ENCODE assay signal across 2 cellular contexts in the genomic region with DNA sequence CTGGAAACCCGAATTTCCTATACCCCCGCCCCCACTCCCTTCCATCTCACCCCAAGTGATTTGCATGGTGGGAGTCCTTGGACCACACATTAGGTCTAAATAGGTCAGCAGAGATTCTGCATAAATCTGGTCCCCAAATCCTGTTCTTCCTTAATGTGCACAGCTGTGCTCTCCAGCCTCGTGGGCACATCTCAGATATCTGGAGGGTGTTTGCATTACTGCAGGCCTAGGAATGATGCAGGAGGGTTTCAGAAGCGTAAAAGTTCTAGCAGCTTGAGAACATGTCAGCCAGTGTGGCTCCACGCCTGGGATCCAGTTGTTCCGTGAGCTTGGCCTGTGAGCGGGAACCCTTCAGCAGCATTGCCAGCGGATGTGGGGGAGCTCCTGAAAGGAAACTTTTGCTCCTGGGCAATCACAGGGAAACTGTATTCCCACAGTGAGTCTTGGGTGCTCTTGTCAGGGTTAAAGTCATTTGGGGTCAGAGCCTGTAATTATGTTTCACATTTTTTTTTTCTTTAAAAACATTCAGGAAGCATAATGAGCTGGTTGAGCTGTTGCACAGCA.
A peak's percentile ranks its signal among the peaks of the same experiment; 100 is the strongest.
TF ChIP-seq lines count a peak whose summit lies in the region.

No MANE protein-coding gene starts in this region.

TF ChIP-seq in liver, 16 proteins besides CTCF, POLR2A, EP300 and RAD21 (continued from another document):
- TF ChIP-seq, protein P1, sequence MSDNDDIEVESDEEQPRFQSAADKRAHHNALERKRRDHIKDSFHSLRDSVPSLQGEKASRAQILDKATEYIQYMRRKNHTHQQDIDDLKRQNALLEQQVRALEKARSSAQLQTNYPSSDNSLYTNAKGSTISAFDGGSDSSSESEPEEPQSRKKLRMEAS (IDR thresholded peaks at IDR 0.05): no peak
- peak; percentile 58 for TF ChIP-seq NR2F2 (IDR thresholded peaks at IDR 0.05)

TF ChIP-seq in HepG2, 621 proteins besides CTCF, POLR2A, EP300 and RAD21:
- TF ChIP-seq, protein P2, sequence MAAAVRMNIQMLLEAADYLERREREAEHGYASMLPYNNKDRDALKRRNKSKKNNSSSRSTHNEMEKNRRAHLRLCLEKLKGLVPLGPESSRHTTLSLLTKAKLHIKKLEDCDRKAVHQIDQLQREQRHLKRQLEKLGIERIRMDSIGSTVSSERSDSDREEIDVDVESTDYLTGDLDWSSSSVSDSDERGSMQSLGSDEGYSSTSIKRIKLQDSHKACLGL (CRISPR knock-in tag; IDR thresholded peaks at IDR 0.05): no peak
- TF ChIP-seq ELF3 (CRISPR knock-in tag; IDR thresholded peaks at IDR 0.05) (no peak), ZBTB3 (CRISPR knock-in tag; IDR thresholded peaks at IDR 0.05; ENCODE audit: borderline replicate concordance, low read depth) (no peak), ZNF441 (CRISPR knock-in tag; IDR thresholded peaks at IDR 0.05; ENCODE audit: borderline replicate concordance) (no peak), ZSCAN20 (CRISPR knock-in tag; IDR thresholded peaks at IDR 0.05; ENCODE audit: borderline replicate concordance) (no peak)
- TF ChIP-seq, protein P3, sequence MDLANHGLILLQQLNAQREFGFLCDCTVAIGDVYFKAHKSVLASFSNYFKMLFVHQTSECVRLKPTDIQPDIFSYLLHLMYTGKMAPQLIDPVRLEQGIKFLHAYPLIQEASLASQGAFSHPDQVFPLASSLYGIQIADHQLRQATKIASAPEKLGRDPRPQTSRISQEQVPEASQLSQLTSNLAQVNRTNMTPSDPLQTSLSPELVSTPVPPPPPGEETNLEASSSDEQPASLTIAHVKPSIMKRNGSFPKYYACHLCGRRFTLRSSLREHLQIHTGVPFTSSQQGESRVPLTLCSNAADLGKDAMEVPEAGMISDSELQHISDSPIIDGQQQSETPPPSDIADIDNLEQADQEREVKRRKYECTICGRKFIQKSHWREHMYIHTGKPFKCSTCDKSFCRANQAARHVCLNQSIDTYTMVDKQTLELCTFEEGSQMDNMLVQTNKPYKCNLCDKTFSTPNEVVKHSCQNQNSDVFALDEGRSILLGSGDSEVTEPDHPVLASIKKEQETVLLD (CRISPR knock-in tag; IDR thresholded peaks at IDR 0.05; ENCODE audit: low read depth): no peak
- TF ChIP-seq, protein P4, sequence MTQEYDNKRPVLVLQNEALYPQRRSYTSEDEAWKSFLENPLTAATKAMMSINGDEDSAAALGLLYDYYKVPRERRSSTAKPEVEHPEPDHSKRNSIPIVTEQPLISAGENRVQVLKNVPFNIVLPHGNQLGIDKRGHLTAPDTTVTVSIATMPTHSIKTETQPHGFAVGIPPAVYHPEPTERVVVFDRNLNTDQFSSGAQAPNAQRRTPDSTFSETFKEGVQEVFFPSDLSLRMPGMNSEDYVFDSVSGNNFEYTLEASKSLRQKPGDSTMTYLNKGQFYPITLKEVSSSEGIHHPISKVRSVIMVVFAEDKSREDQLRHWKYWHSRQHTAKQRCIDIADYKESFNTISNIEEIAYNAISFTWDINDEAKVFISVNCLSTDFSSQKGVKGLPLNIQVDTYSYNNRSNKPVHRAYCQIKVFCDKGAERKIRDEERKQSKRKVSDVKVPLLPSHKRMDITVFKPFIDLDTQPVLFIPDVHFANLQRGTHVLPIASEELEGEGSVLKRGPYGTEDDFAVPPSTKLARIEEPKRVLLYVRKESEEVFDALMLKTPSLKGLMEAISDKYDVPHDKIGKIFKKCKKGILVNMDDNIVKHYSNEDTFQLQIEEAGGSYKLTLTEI (CRISPR knock-in tag; conservative IDR thresholded peaks at IDR 0.05): no peak
- TF ChIP-seq, protein P5, sequence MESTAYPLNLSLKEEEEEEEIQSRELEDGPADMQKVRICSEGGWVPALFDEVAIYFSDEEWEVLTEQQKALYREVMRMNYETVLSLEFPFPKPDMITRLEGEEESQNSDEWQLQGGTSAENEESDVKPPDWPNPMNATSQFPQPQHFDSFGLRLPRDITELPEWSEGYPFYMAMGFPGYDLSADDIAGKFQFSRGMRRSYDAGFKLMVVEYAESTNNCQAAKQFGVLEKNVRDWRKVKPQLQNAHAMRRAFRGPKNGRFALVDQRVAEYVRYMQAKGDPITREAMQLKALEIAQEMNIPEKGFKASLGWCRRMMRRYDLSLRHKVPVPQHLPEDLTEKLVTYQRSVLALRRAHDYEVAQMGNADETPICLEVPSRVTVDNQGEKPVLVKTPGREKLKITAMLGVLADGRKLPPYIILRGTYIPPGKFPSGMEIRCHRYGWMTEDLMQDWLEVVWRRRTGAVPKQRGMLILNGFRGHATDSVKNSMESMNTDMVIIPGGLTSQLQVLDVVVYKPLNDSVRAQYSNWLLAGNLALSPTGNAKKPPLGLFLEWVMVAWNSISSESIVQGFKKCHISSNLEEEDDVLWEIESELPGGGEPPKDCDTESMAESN (CRISPR knock-in tag; conservative IDR thresholded peaks at IDR 0.05): no peak
TF ChIP-seq in HepG2: peak in this region for 0.
